In genomic region chr2:46315103-46315890, GRCh38 we compare ENCODE assay signal across 1 cellular context.
TF ChIP-seq lines count a peak whose summit lies in the region.

No MANE protein-coding gene starts in this region.

TF ChIP-seq in HCT116, 20 proteins besides CTCF, POLR2A, EP300 and RAD21 (continued from another document):
- TF ChIP-seq JUND (IDR thresholded peaks at IDR 0.05) (peak; percentile 82), SIN3A (IDR thresholded peaks at IDR 0.05; ENCODE audit: low read depth) (no peak), MAX (IDR thresholded peaks at IDR 0.05) (peak; percentile 53), ZFX (IDR thresholded peaks at IDR 0.05) (no peak), YY1 (IDR thresholded peaks at IDR 0.05; ENCODE audit: extremely low read depth, insufficient replicate concordance, low read depth, low read length) (peak; percentile 46), ZNF274 (IDR thresholded peaks at IDR 0.05; ENCODE audit: low read depth, low read length) (no peak), CBX3 (IDR thresholded peaks at IDR 0.05; ENCODE audit: low read depth) (peak; percentile 94), ATF3 (IDR thresholded peaks at IDR 0.05) (no peak), EZH2phosphoT487 (IDR thresholded peaks at IDR 0.05; ENCODE audit: borderline replicate concordance) (no peak), FOSL1 (IDR thresholded peaks at IDR 0.05; ENCODE audit: low read depth) (peak; percentile 85), TCF7L2 (IDR thresholded peaks at IDR 0.05; ENCODE audit: borderline replicate concordance, extremely low read depth, insufficient read depth, insufficient read length) (peak; percentile 28)
